In genomic region chr17:58415371-58416055, GRCh38 we compare ENCODE assay signal across 9 cellular contexts. TPM values are rescaled to one million over a fixed set of nuclear protein-coding genes. Genes with fewer than 3 reads are reported as not detected.
DNase-seq lines count a peak whose midpoint lies in the region; ATAC-seq and TF ChIP-seq lines count a peak whose summit lies in the region.
"Had no signal": no experiment of that assay in that cellular context is flagged by ENCODE, and none has a peak within 500 bp of the region (broad histone marks: within the 10 kb centered on the region; RNA-seq: fewer than 3 reads in every experiment).

No MANE protein-coding gene starts in this region.

- H3K4me3 ChIP-seq in epithelial cell of proximal tubule (ENCODE audit: low read depth, low read length) = peak overlapping the region; percentile 61
- H3K4me3 ChIP-seq in muscle layer of duodenum (ENCODE audit: low read depth in 1 of 2, low read length in 2 of 2) = peak overlapping the region in 1 of 2 donors; percentile 67

- ATAC-seq in GM18502 (IDR thresholded peaks at IDR 0.05; ENCODE audit: poor library complexity, unreplicated experiment) (no peak), GM19452 (IDR thresholded peaks at IDR 0.05; ENCODE audit: unreplicated experiment) (no peak)

- H3K9me3 ChIP-seq in muscle layer of duodenum (ENCODE audit: control insufficient read depth in 1 of 2, low read length in 2 of 2) = no peaks in the 10 kb centered on the region

- H3K27me3 ChIP-seq in muscle layer of duodenum (ENCODE audit: low read depth, low read length) = no peaks in the 10 kb centered on the region

- DNase-seq in DMS79 treated with DMSO at 0.1 percent for 48 hours (lab: John Stamatoyannopoulos, UW) (peak; percentile 22), NCI-H510A treated with DMSO at 0.1 percent for 48 hours (lab: John Stamatoyannopoulos, UW) (peak; percentile 61), epithelial cell of proximal tubule (ENCODE audit: low read depth) (no peak), DMS153 (lab: John Stamatoyannopoulos, UW) (no peak), GM20000 (ENCODE audit: low spot score) (no peak)

- no peaks in the 10 kb centered on the region for H3K4me1 ChIP-seq in muscle layer of duodenum (ENCODE audit: control insufficient read depth in 1 of 2, insufficient read depth in 2 of 2, low read length in 2 of 2)

- peak overlapping the region; percentile 92 for H3K27ac ChIP-seq in muscle layer of duodenum (ENCODE audit: low read length)

- TF ChIP-seq CTCF in epithelial cell of proximal tubule (conservative IDR thresholded peaks at IDR 0.05; ENCODE audit: low read depth, low read length) (no peak), GM20000 (IDR thresholded peaks at IDR 0.05; ENCODE audit: extremely low read depth, missing control alignments) (no peak)

- H3K36me3 ChIP-seq in muscle layer of duodenum (ENCODE audit: control insufficient read depth in 1 of 2, insufficient read depth in 2 of 2, low read length in 2 of 2) = no peaks in the 10 kb centered on the region

RNA-seq across cellular contexts. Expression of gene RNF43, which starts 1.8 kb away (rescaled TPM):
- 0.22 and 1.7 TPM in 2 replicates for total RNA-seq in epithelial cell of proximal tubule
- total RNA-seq: mesenteric fat pad had no signal

Comparison
In these comparisons a context has a peak if more than half of its experiments do, and no peak if none do; other contexts are left out.
1. DNase-seq: peak in DMS79 treated with DMSO at 0.1 percent for 48 hours (single experiment) and NCI-H510A treated with DMSO at 0.1 percent for 48 hours (single experiment); none in epithelial cell of proximal tubule (single experiment), DMS153 (single experiment) and GM20000 (single experiment).